In genomic region chr22:37485006-37485713, GRCh38 we compare ENCODE assay signal across 1 cellular context.
TF ChIP-seq lines count a peak whose summit lies in the region.

No MANE protein-coding gene starts in this region.

TF ChIP-seq in SK-N-SH treated with all-trans-retinoic acid at 6 μM for 48 hours, 23 proteins besides CTCF, POLR2A, EP300 and RAD21 (continued from another document):
- TF ChIP-seq, protein P1, sequence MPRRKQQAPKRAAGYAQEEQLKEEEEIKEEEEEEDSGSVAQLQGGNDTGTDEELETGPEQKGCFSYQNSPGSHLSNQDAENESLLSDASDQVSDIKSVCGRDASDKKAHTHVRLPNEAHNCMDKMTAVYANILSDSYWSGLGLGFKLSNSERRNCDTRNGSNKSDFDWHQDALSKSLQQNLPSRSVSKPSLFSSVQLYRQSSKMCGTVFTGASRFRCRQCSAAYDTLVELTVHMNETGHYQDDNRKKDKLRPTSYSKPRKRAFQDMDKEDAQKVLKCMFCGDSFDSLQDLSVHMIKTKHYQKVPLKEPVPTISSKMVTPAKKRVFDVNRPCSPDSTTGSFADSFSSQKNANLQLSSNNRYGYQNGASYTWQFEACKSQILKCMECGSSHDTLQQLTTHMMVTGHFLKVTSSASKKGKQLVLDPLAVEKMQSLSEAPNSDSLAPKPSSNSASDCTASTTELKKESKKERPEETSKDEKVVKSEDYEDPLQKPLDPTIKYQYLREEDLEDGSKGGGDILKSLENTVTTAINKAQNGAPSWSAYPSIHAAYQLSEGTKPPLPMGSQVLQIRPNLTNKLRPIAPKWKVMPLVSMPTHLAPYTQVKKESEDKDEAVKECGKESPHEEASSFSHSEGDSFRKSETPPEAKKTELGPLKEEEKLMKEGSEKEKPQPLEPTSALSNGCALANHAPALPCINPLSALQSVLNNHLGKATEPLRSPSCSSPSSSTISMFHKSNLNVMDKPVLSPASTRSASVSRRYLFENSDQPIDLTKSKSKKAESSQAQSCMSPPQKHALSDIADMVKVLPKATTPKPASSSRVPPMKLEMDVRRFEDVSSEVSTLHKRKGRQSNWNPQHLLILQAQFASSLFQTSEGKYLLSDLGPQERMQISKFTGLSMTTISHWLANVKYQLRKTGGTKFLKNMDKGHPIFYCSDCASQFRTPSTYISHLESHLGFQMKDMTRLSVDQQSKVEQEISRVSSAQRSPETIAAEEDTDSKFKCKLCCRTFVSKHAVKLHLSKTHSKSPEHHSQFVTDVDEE (CRISPR knock-in tag; IDR thresholded peaks at IDR 0.05) = no peak
- TF ChIP-seq OSR1 (CRISPR knock-in tag; IDR thresholded peaks at IDR 0.05) = no peak
- TF ChIP-seq BACH2 (CRISPR knock-in tag; IDR thresholded peaks at IDR 0.05; ENCODE audit: borderline replicate concordance) = no peak
